Comparison of ENCODE assay signal across 11 cellular contexts in the genomic region with DNA sequence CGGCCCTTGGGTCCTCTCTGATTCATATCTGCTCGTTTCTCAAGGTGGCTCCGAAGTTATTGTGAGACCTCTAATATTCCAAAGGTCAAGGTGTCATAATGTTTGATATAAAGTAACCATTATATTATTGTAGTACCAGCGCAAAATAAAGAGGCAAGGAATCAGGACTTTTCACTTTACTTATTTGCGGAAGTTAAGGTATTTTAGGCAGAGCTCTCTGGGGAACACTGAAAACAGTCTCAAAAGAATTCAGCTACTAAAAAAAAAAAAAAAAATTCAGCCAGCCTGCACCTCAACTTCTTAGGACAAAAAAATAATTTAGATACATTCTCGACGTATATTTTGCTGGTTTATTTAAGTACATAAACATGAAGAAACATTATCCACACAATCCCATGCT. TPM values are rescaled to one million over a fixed set of nuclear protein-coding genes. Genes with fewer than 3 reads are reported as not detected.
DNase-seq lines count a peak whose midpoint lies in the region; ATAC-seq and TF ChIP-seq lines count a peak whose summit lies in the region.
"Had no signal": no experiment of that assay in that cellular context is flagged by ENCODE, and none has a peak within 500 bp of the region (broad histone marks: within the 10 kb centered on the region; RNA-seq: fewer than 3 reads in every experiment).

No MANE protein-coding gene starts in this region.

- peak overlapping the region; percentile 99 for H3K27ac ChIP-seq in VCaP
- no peak overlapping the region for H3K27ac ChIP-seq in right cardiac atrium (ENCODE audit: low read length)
- H3K27ac ChIP-seq in subcutaneous abdominal adipose tissue (ENCODE audit: low read depth, low read length), result peak overlapping the region; percentile 96

- peaks cover 4 to 14% (median 11%) of the 10 kb centered on the region in 5 donors for H3K36me3 ChIP-seq in subcutaneous abdominal adipose tissue (ENCODE audit: control insufficient read depth in 5 of 5, insufficient read depth in 5 of 5, low read length in 5 of 5)

- DNase-seq in activated T-cell treated with anti-CD3 and anti-CD28 coated beads, Interleukin-2, amount 50 U/mL, for 72 hours, result no peak
- DNase-seq in activated T-cell treated with anti-CD3 and anti-CD28 coated beads, Interleukin-2, amount 50 U/mL, for 1 hour, result no peak
- DNase-seq in right cardiac atrium (no peak), SIG-M5 treated with dmso at 0.1 percent for 504 hours (lab: John Stamatoyannopoulos, UW; ENCODE audit: unreplicated experiment) (no peak), RPMI8226 (no peak)
- DNase-seq: NCI-H1694 had no signal

- H3K27me3 ChIP-seq in right cardiac atrium (ENCODE audit: control insufficient read depth, insufficient read depth) (no peaks in the 10 kb centered on the region), subcutaneous abdominal adipose tissue (ENCODE audit: control insufficient read depth in 5 of 5, insufficient read depth in 4 of 5, low read length in 5 of 5) (no peaks in the 10 kb centered on the region)

- H3K9me3 ChIP-seq in right cardiac atrium (ENCODE audit: control insufficient read depth, low read length) (no peaks in the 10 kb centered on the region), subcutaneous abdominal adipose tissue (ENCODE audit: control insufficient read depth in 5 of 5, low read length in 5 of 5) (no peaks in the 10 kb centered on the region)

- intact Hi-C loops in right cardiac atrium (cut with DNase I), result no loop called here

- no peak for TF ChIP-seq CTCF in VCaP (conservative IDR thresholded peaks at IDR 0.05)

- no peaks in the 10 kb centered on the region for H3K9me3 Mint-ChIP-seq in activated T-cell treated with anti-CD3 and anti-CD28 coated beads, Interleukin-2, amount 50 U/mL, for 72 hours

- H3K4me1 ChIP-seq in right cardiac atrium (ENCODE audit: control insufficient read depth, insufficient read depth, low read length), result peaks cover 4% of the 10 kb centered on the region
- H3K4me1 ChIP-seq in subcutaneous abdominal adipose tissue (ENCODE audit: control insufficient read depth in 5 of 5, insufficient read depth in 5 of 5, low read length in 5 of 5), result peaks cover 0 to 61% (median 45%) of the 10 kb centered on the region in 5 donors

- peaks cover 65% of the 10 kb centered on the region for H3K4me1 Mint-ChIP-seq in activated T-cell treated with anti-CD3 and anti-CD28 coated beads, Interleukin-2, amount 50 U/mL, for 72 hours (ENCODE audit: low read depth)

- peak overlapping the region; percentile 95 for H3K27ac Mint-ChIP-seq in activated T-cell treated with anti-CD3 and anti-CD28 coated beads, Interleukin-2, amount 50 U/mL, for 72 hours

- H3K4me3 ChIP-seq in right cardiac atrium (ENCODE audit: low read length), result peak overlapping the region; percentile 94
- peak overlapping the region in 3 of 5 donors; percentile 9 to 98 (median 89) for H3K4me3 ChIP-seq in subcutaneous abdominal adipose tissue (ENCODE audit: low read depth in 1 of 5, low read length in 5 of 5)

- H3K36me3 Mint-ChIP-seq in activated T-cell treated with anti-CD3 and anti-CD28 coated beads, Interleukin-2, amount 50 U/mL, for 72 hours (ENCODE audit: insufficient read depth in 2 of 2), result peaks cover 6 to 11% of the 10 kb centered on the region in 2 donors

- peak overlapping the region in 3 of 5 donors; percentile 10 to 99 (median 26) for H3K9ac ChIP-seq in subcutaneous abdominal adipose tissue (ENCODE audit: low read length in 5 of 5)

- H3K27me3 Mint-ChIP-seq in activated T-cell treated with anti-CD3 and anti-CD28 coated beads, Interleukin-2, amount 50 U/mL, for 72 hours (ENCODE audit: low read depth), result no peaks in the 10 kb centered on the region

- no peak for ATAC-seq in activated T-cell treated with anti-CD3 and anti-CD28 coated beads, Interleukin-2, amount 50 U/mL, for 72 hours (replicated peaks in 1 of 2)
- ATAC-seq in right cardiac atrium (no peak), GM19463 (IDR thresholded peaks at IDR 0.05; ENCODE audit: unreplicated experiment) (no peak)

- peak overlapping the region; percentile 92 to 100 for H3K4me3 Mint-ChIP-seq in activated T-cell treated with anti-CD3 and anti-CD28 coated beads, Interleukin-2, amount 50 U/mL, for 72 hours

- WGBS in right cardiac atrium, result 41% methylated on average over 7 of the region's 7 CpGs

RNA-seq across cellular contexts. Expression of a gene that starts 2.4 kb away (rescaled TPM):
- 10 to 100 TPM; 47.1 to 47.5 TPM for total RNA-seq in activated T-cell treated with anti-CD3 and anti-CD28 coated beads, Interleukin-2, amount 50 U/mL, for 72 hours
- 10 to 100 TPM; 22.6 to 44.5 (median 36.1) TPM for total RNA-seq in right cardiac atrium
- polyA plus RNA-seq in right cardiac atrium, result 27.4 TPM

RNA-seq across cellular contexts. Expression of a gene that starts 21.2 kb away (rescaled TPM):
- total RNA-seq in activated T-cell treated with anti-CD3 and anti-CD28 coated beads, Interleukin-2, amount 50 U/mL, for 72 hours, result under 1 TPM; 0.29 to 0.46 TPM
- total RNA-seq in right cardiac atrium, result 100 to 1,000 TPM in 3 of 4 donors, 10 to 100 TPM in 1; 99.0 to 117 (median 107) TPM
- polyA plus RNA-seq in right cardiac atrium, result 78.2 TPM

RNA-seq across cellular contexts. Expression of a gene that starts 38.9 kb away (rescaled TPM):
- total RNA-seq in activated T-cell treated with anti-CD3 and anti-CD28 coated beads, Interleukin-2, amount 50 U/mL, for 72 hours, result 1 to 10 TPM in 1 of 2 donors, under 1 TPM in 1; 1.00 to 1.0 TPM
- total RNA-seq in right cardiac atrium, result 1 to 10 TPM in 1 of 4 donors, under 1 TPM in 3; 0.17 to 2.8 (median 0.55) TPM
- 1.4 TPM for polyA plus RNA-seq in right cardiac atrium
- total RNA-seq: bronchial epithelial cell, liver had no signal
- polyA plus RNA-seq: liver had no signal

Comparison
In these comparisons a context has a peak if more than half of its experiments do, and no peak if none do; other contexts are left out.
1. RNA of a gene that starts 21.2 kb away (total RNA-seq): 99.0 to 117 TPM in right cardiac atrium; 0.29 to 0.46 TPM in activated T-cell treated with anti-CD3 and anti-CD28 coated beads, Interleukin-2, amount 50 U/mL, for 72 hours; every median in the first group is over 10 times any median in the second.